ENCODE assay signal across 1 cellular context in the genomic region with DNA sequence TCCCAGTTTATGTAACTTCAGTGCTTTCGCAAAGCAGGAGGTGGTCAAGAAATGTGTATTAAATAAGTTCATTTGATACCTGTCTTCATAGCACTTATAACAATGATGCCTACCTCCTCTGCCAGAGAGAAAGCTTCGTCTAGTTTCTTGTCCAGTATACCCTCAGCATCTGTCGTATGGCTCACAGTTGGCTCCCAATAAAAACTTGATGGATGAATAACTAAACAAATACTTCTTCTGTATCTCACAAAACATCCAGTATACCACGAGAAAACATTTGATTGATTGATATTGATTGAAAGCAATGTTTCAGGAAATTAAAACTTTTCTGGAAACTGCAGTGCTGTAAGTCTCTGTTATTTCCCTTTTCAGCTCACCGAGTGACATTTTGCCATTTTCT.
TF ChIP-seq lines count a peak whose summit lies in the region.

No MANE protein-coding gene starts in this region.

TF ChIP-seq in SK-N-SH treated with all-trans-retinoic acid at 6 μM for 48 hours, 23 proteins besides CTCF, POLR2A, EP300 and RAD21 (continued from another document):
- no peak for TF ChIP-seq TOX (CRISPR knock-in tag; IDR thresholded peaks at IDR 0.05; ENCODE audit: borderline replicate concordance)
- TF ChIP-seq ZNF8 (CRISPR knock-in tag; IDR thresholded peaks at IDR 0.05) = no peak
